In genomic region chr5:132299901-132300300, GRCh38 we compare ENCODE assay signal across 21 cellular contexts. TPM values are rescaled to one million over a fixed set of nuclear protein-coding genes. Genes with fewer than 3 reads are reported as not detected.
"Had no signal": no experiment of that assay in that cellular context is flagged by ENCODE, and none has a peak within 500 bp of the region (broad histone marks: within the 10 kb centered on the region; RNA-seq: fewer than 3 reads in every experiment).

No MANE protein-coding gene starts in this region.

- H3K9me3 ChIP-seq: esophagus squamous epithelium, ovary, sigmoid colon, transverse colon had no signal

- H3K27ac ChIP-seq: epithelial cell of prostate, esophagus squamous epithelium, gastroesophageal sphincter, lower lobe of right lung, ovary, sigmoid colon, skin epidermis, stomach, thoracic aorta, transverse colon had no signal

- H3K4me3 ChIP-seq: esophagus squamous epithelium, gastroesophageal sphincter, lower lobe of right lung, ovary, right atrium auricular region, sigmoid colon, skin epidermis, stomach, thoracic aorta, transverse colon had no signal

- DNase-seq: cortex of kidney; effector memory CD8-positive, alpha-beta T cell; esophagus squamous epithelium; foreskin fibroblast; glutamatergic neuron; islet precursor cell; lower lobe of right lung; natural killer cell; nucleus accumbens; ovary; sigmoid colon; stimulated activated CD4-positive, alpha-beta T cell treated with anti-CD3 and anti-CD28 coated beads, Interleukin-12 subunit alpha, Interleukin-12 subunit beta, amount 100 ng/mL, for 4 hours; stimulated activated naive CD4-positive, alpha-beta T cell; stomach; substantia nigra; transverse colon had no signal

- ATAC-seq: effector memory CD8-positive, alpha-beta T cell; gastroesophageal sphincter; lower lobe of right lung; natural killer cell had no signal

- H3K36me3 ChIP-seq: esophagus squamous epithelium, gastroesophageal sphincter, lower lobe of right lung, ovary, right atrium auricular region, sigmoid colon, stomach, thoracic aorta, transverse colon had no signal

- H3K27me3 ChIP-seq: gastroesophageal sphincter, ovary, right atrium auricular region, sigmoid colon, stomach, transverse colon had no signal

RNA-seq across cellular contexts. Expression of gene PDLIM4, which starts 42.4 kb away (rescaled TPM):
- total RNA-seq: natural killer cell had no signal
